In genomic region chr11:61999141-61999975, GRCh38 we compare ENCODE assay signal across 2 cellular contexts.
TF ChIP-seq lines count a peak whose summit lies in the region.

No MANE protein-coding gene starts in this region.

TF ChIP-seq in HEK293, 187 proteins besides CTCF, POLR2A, EP300 and RAD21:
- TF ChIP-seq ZNF561 (tag by site-specific recombination; IDR thresholded peaks at IDR 0.05; ENCODE audit: borderline replicate concordance) = peak; percentile 94
- TF ChIP-seq TRIM28 (IDR thresholded peaks at IDR 0.05; ENCODE audit: borderline replicate concordance, low read length) = peak; percentile 98
- no peak for TF ChIP-seq ZNF280D (tag by site-specific recombination; IDR thresholded peaks at IDR 0.05)
- TF ChIP-seq SETDB1 (IDR thresholded peaks at IDR 0.05; ENCODE audit: insufficient read length, low read length) = peak; percentile 100

TF ChIP-seq in HepG2, 621 proteins besides CTCF, POLR2A, EP300 and RAD21 (continues in another document):
- no peak for TF ChIP-seq CAMTA2 (CRISPR knock-in tag; IDR thresholded peaks at IDR 0.05; ENCODE audit: borderline replicate concordance)
- TF ChIP-seq ZNF121 (CRISPR knock-in tag; IDR thresholded peaks at IDR 0.05) = peak; percentile 69
- no peak for TF ChIP-seq ZNF788 (CRISPR knock-in tag; IDR thresholded peaks at IDR 0.05; ENCODE audit: borderline replicate concordance)
- 0 out of 2 replicates have a peak, but pooled peaks have one; percentile 37 for TF ChIP-seq CHD4 (IDR thresholded peaks at IDR 0.05; ENCODE audit: borderline replicate concordance, low read length)
- TF ChIP-seq ZBTB46 (CRISPR knock-in tag; IDR thresholded peaks at IDR 0.05; ENCODE audit: borderline replicate concordance) = no peak
- no peak for TF ChIP-seq ZNF281 (CRISPR knock-in tag; IDR thresholded peaks at IDR 0.05; ENCODE audit: borderline replicate concordance)
- no peak for TF ChIP-seq MAFF (IDR thresholded peaks at IDR 0.05; ENCODE audit: low read depth, low read length)
- TF ChIP-seq CREB3 (CRISPR knock-in tag; IDR thresholded peaks at IDR 0.05) = no peak
- no peak for TF ChIP-seq ZBED4 (CRISPR knock-in tag; IDR thresholded peaks at IDR 0.05; ENCODE audit: borderline replicate concordance)
- TF ChIP-seq ZNF839 (CRISPR knock-in tag; IDR thresholded peaks at IDR 0.05; ENCODE audit: borderline replicate concordance) = no peak
- TF ChIP-seq ZNF235 (CRISPR knock-in tag; IDR thresholded peaks at IDR 0.05; ENCODE audit: borderline replicate concordance) = no peak
- no peak for TF ChIP-seq NR1H2 (CRISPR knock-in tag; IDR thresholded peaks at IDR 0.05; ENCODE audit: borderline replicate concordance, low read depth)
- TF ChIP-seq SOX5 (CRISPR knock-in tag; IDR thresholded peaks at IDR 0.05; ENCODE audit: borderline replicate concordance) = peak; percentile 75
- no peak for TF ChIP-seq ZNF343 (CRISPR knock-in tag; IDR thresholded peaks at IDR 0.05)
- TF ChIP-seq AKNA (CRISPR knock-in tag; IDR thresholded peaks at IDR 0.05; ENCODE audit: borderline replicate concordance) = no peak
- TF ChIP-seq MXD3 (CRISPR knock-in tag; IDR thresholded peaks at IDR 0.05) = no peak
- TF ChIP-seq ZMAT3 (CRISPR knock-in tag; conservative IDR thresholded peaks at IDR 0.05) = no peak
- TF ChIP-seq NAIF1 (CRISPR knock-in tag; IDR thresholded peaks at IDR 0.05; ENCODE audit: borderline replicate concordance) = no peak
- no peak for TF ChIP-seq PAWR (CRISPR knock-in tag; IDR thresholded peaks at IDR 0.05; ENCODE audit: borderline replicate concordance)
- TF ChIP-seq KDM5B (CRISPR knock-in tag; IDR thresholded peaks at IDR 0.05; ENCODE audit: borderline replicate concordance) = no peak
- no peak for TF ChIP-seq SNAI1 (CRISPR knock-in tag; IDR thresholded peaks at IDR 0.05; ENCODE audit: borderline replicate concordance)
- no peak for TF ChIP-seq ZNF431 (CRISPR knock-in tag; IDR thresholded peaks at IDR 0.05; ENCODE audit: borderline replicate concordance, low read depth)
- TF ChIP-seq ZNF225 (CRISPR knock-in tag; IDR thresholded peaks at IDR 0.05) = no peak
- no peak for TF ChIP-seq RBFOX2 (IDR thresholded peaks at IDR 0.05; ENCODE audit: low read depth, low read length)
- TF ChIP-seq GMEB1 (CRISPR knock-in tag; IDR thresholded peaks at IDR 0.05; ENCODE audit: borderline replicate concordance) = no peak
- no peak for TF ChIP-seq ZNF737 (CRISPR knock-in tag; IDR thresholded peaks at IDR 0.05; ENCODE audit: borderline replicate concordance)
- TF ChIP-seq TOPORS (CRISPR knock-in tag; IDR thresholded peaks at IDR 0.05) = no peak
- TF ChIP-seq HDAC2 (CRISPR knock-in tag; IDR thresholded peaks at IDR 0.05) = peak; percentile 13; the same call in 1 of the 2 replicates
- TF ChIP-seq ZNF484 (CRISPR knock-in tag; IDR thresholded peaks at IDR 0.05; ENCODE audit: borderline replicate concordance, low read depth) = no peak
- no peak for TF ChIP-seq GZF1 (CRISPR knock-in tag; IDR thresholded peaks at IDR 0.05)
- TF ChIP-seq PAXIP1 (CRISPR knock-in tag; conservative IDR thresholded peaks at IDR 0.05) = 0 out of 2 replicates have a peak, but pooled peaks have one; percentile 25
- TF ChIP-seq SMAD3 (CRISPR knock-in tag; IDR thresholded peaks at IDR 0.05) = no peak
- no peak for TF ChIP-seq PHF8 (CRISPR knock-in tag; IDR thresholded peaks at IDR 0.05)
- no peak for TF ChIP-seq ZNF280B (CRISPR knock-in tag; IDR thresholded peaks at IDR 0.05; ENCODE audit: borderline replicate concordance)
- no peak for TF ChIP-seq TAF1 (CRISPR knock-in tag; IDR thresholded peaks at IDR 0.05)
